ENCODE assay signal across 8 cellular contexts in the genomic region with DNA sequence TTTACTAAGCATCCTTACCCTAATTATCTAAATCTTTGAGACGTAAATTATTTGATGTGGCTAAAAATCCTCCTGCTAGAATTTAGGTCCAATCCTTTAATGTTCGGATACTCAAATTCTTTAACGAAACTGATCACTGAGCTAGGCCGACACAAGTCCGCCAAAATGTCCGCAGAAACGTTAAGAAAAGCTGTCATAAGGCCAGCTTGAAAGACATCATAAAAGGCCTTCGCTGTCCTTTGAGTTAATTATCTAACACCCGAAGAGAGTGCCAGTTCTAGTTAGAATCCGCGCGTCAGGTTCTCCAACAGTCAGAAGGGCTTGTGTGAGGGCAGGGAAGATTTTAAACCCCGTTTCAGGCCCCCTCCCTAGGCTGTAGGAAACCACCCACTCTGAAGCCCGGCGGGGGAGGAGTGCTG. TPM values are rescaled to one million over a fixed set of nuclear protein-coding genes. Genes with fewer than 3 reads are reported as not detected.
DNase-seq lines count a peak whose midpoint lies in the region; ATAC-seq and TF ChIP-seq lines count a peak whose summit lies in the region.

No MANE protein-coding gene starts in this region.

- TF ChIP-seq POLR2A in thyroid gland (IDR thresholded peaks at IDR 0.05) = no peak

- ATAC-seq in left lung (no peak), GM18867 (IDR thresholded peaks at IDR 0.05; ENCODE audit: unreplicated experiment) (no peak)

- DNase-seq in AG09319 (ENCODE audit: extremely low read depth, low read depth) (peak; percentile 87), HFFc6 (no peak), ascending aorta (ENCODE audit: low spot score in 2 of 2) (no peak), left lung (no peak), thyroid gland (peak in 1 of 2 donors; percentile 92), COLO668 (lab: John Stamatoyannopoulos, UW; ENCODE audit: unreplicated experiment) (no peak), UCSD-AML1 (lab: John Stamatoyannopoulos, UW; ENCODE audit: unreplicated experiment) (no peak)

- H3K4me3 Mint-ChIP-seq in HFFc6 = peak overlapping the region; percentile 95

- H3K27ac Mint-ChIP-seq in HFFc6 = peak overlapping the region; percentile 100

- intact Hi-C loops in ascending aorta (cut with DNase I) = loop anchor here (1.0 to 5.0 kb wide), 4 partner anchors 24 to 88 kb away; partner anchors contain the start of genes DHX40, PTRH2 and VMP1
- intact Hi-C loops in left lung (cut with DNase I) = no loop called here
- intact Hi-C loops in thyroid gland (cut with DNase I) = loop anchor here (10.0 kb wide), 1 partner anchor 46 kb away; no protein-coding TSS in a partner anchor

- H3K4me3 ChIP-seq in ascending aorta (peak overlapping the region; percentile 73 to 97), left lung (peak overlapping the region; percentile 79 to 88), thyroid gland (replicated peaks in 1 of 3) (peak overlapping the region; percentile 89 to 95 (median 92))

- H3K27me3 Mint-ChIP-seq in HFFc6 (ENCODE audit: insufficient read depth) = no peaks in the 10 kb centered on the region; the same call in 1 of the 2 replicates

- H3K4me1 Mint-ChIP-seq in HFFc6 (ENCODE audit: low read depth) = peaks cover 49% of the 10 kb centered on the region

- H3K27me3 ChIP-seq in ascending aorta = no peaks in the 10 kb centered on the region
- no peaks in the 10 kb centered on the region for H3K27me3 ChIP-seq in left lung
- no peaks in the 10 kb centered on the region for H3K27me3 ChIP-seq in thyroid gland

- H3K9me3 ChIP-seq in ascending aorta (no peaks in the 10 kb centered on the region), left lung (no peaks in the 10 kb centered on the region), thyroid gland (no peaks in the 10 kb centered on the region)

- H3K4me1 ChIP-seq in ascending aorta = peaks cover 9 to 28% of the 10 kb centered on the region in 2 donors
- H3K4me1 ChIP-seq in left lung = peaks cover 25 to 43% of the 10 kb centered on the region in 2 donors
- peaks cover 36% of the 10 kb centered on the region in 2 donors for H3K4me1 ChIP-seq in thyroid gland

- H3K36me3 ChIP-seq in ascending aorta (no peaks in the 10 kb centered on the region), left lung (no peaks in the 10 kb centered on the region), thyroid gland (no peaks in the 10 kb centered on the region)

- peaks cover 31% of the 10 kb centered on the region for H3K36me3 Mint-ChIP-seq in HFFc6 (ENCODE audit: low read depth)

- H3K9me3 Mint-ChIP-seq in HFFc6 = no peaks in the 10 kb centered on the region

- WGBS in thyroid gland, 2 donors = 0% methylated on average over 15 of the region's 15 CpGs

- TF ChIP-seq CTCF in AG09319 (IDR thresholded peaks at IDR 0.05; ENCODE audit: low read depth, low read length) = no peak
- TF ChIP-seq CTCF in HFFc6 (IDR thresholded peaks at IDR 0.05) = no peak
- TF ChIP-seq CTCF in ascending aorta (IDR thresholded peaks at IDR 0.05) = no peak
- no peak for TF ChIP-seq CTCF in left lung (IDR thresholded peaks at IDR 0.05)
- no peak for TF ChIP-seq CTCF in thyroid gland (IDR thresholded peaks at IDR 0.05)

- H3K27ac ChIP-seq in ascending aorta = peak overlapping the region; percentile 98 to 99
- H3K27ac ChIP-seq in left lung = peak overlapping the region; percentile 99
- H3K27ac ChIP-seq in thyroid gland = peak overlapping the region; percentile 98 to 99 (median 98)

RNA-seq across cellular contexts. Expression of gene CLTC, which starts 0.8 kb away (rescaled TPM):
- 100 to 1,000 TPM; 354 to 460 (median 397) TPM for total RNA-seq in HFFc6 (2021; fragmentation: NEBNext Ultra II Directional; extraction: Animal tissue kit (Norgen Biotek cat#: 25700))
- 88.7 TPM for total RNA-seq in ascending aorta
- 100 to 1,000 TPM; 315 to 335 TPM for total RNA-seq in left lung
- total RNA-seq in thyroid gland = 100 to 1,000 TPM; 250 to 474 (median 364) TPM

RNA-seq across cellular contexts. Expression of gene DHX40, which starts 53.5 kb away (rescaled TPM):
- total RNA-seq in HFFc6 (2021; fragmentation: NEBNext Ultra II Directional; extraction: Animal tissue kit (Norgen Biotek cat#: 25700)) = 10 to 100 TPM; 24.8 to 31.4 (median 28.5) TPM
- total RNA-seq in ascending aorta = 4.8 TPM
- total RNA-seq in left lung = 10 to 100 TPM; 23.9 to 27.6 TPM
- total RNA-seq in thyroid gland = 10 to 100 TPM; 47.8 to 65.4 (median 59.7) TPM

Comparison
In these comparisons a context has a peak if more than half of its experiments do, and no peak if none do; other contexts are left out.
1. intact Hi-C loops: an anchor here in ascending aorta (1.0 to 5.0 kb wide) and thyroid gland (10.0 kb wide); none called in left lung.